ENCODE assay signal across 18 cellular contexts in genomic region chr2:59594671-59595222, GRCh38.
DNase-seq lines count a peak whose midpoint lies in the region; ATAC-seq and TF ChIP-seq lines count a peak whose summit lies in the region.
"Had no signal": no experiment of that assay in that cellular context is flagged by ENCODE, and none has a peak within 500 bp of the region (broad histone marks: within the 10 kb centered on the region; RNA-seq: fewer than 3 reads in every experiment).

No MANE protein-coding gene starts in this region.

- peaks cover 0 to 7% (median 0%) of the 10 kb centered on the region in 12 donors for H3K4me1 ChIP-seq in heart left ventricle
- H3K4me1 ChIP-seq in right atrium auricular region = no peaks in the 10 kb centered on the region
- H3K4me1 ChIP-seq: suprapubic skin had no signal

- no peaks in the 10 kb centered on the region for H3K36me3 ChIP-seq in heart left ventricle
- H3K36me3 ChIP-seq in right atrium auricular region = no peaks in the 10 kb centered on the region
- H3K36me3 ChIP-seq: suprapubic skin had no signal

- peak overlapping the region; percentile 7 to 66 for H3K4me3 Mint-ChIP-seq in stimulated activated naive B cell treated with anti-CD40 and anti-IgM and Interleukin-4, amounts not matched to agents 10 μg/mL and 1 μg/mL and 100 μg/mL, for 72 hours
- H3K4me3 Mint-ChIP-seq in CD14-positive monocyte = peak overlapping the region in 1 of 2 donors; percentile 50
- H3K4me3 Mint-ChIP-seq: activated CD4-positive, alpha-beta T cell treated with anti-CD3 and anti-CD28 coated beads, Interleukin-2, amount 10 ng/mL, durations not matched to agents 7 days and 5 days; activated T-helper 17 cell treated with anti-CD3 and anti-CD28 coated beads, Interleukin-2, amount 50 U/mL, for 72 hours; H9 had no signal

- H3K4me1 Mint-ChIP-seq in stimulated activated naive B cell treated with anti-CD40 and anti-IgM and Interleukin-4, amounts not matched to agents 10 μg/mL and 1 μg/mL and 100 μg/mL, for 72 hours = peaks cover 14 to 22% of the 10 kb centered on the region in 2 donors
- peaks cover 13% of the 10 kb centered on the region for H3K4me1 Mint-ChIP-seq in CD14-positive monocyte
- H3K4me1 Mint-ChIP-seq: activated T-helper 17 cell treated with anti-CD3 and anti-CD28 coated beads, Interleukin-2, amount 50 U/mL, for 72 hours; H9 had no signal

- no peak for TF ChIP-seq CTCF in heart left ventricle (IDR thresholded peaks at IDR 0.05)
- TF ChIP-seq CTCF in right atrium auricular region (IDR thresholded peaks at IDR 0.05) = no peak
- TF ChIP-seq CTCF in CD14-positive monocyte (IDR thresholded peaks at IDR 0.05) = no peak

- DNase-seq in heart left ventricle = peak in 1 of 5 donors; percentile 9
- no peak for DNase-seq in right atrium auricular region (ENCODE audit: low spot score)
- peak; percentile 61 for DNase-seq in MV-4-11 (lab: John Stamatoyannopoulos, UW)
- peak; percentile 1 for DNase-seq in stimulated activated naive B cell treated with anti-CD40 and anti-IgM and Interleukin-4, amounts not matched to agents 10 μg/mL and 1 μg/mL and 100 μg/mL, for 72 hours
- no peak for DNase-seq in CD14-positive monocyte (ENCODE audit: low spot score)
- no peak for DNase-seq in stimulated activated CD4-positive, alpha-beta T cell treated with anti-CD3 and anti-CD28 coated beads, Interleukin-2, amount 100 ng/mL, for 48 hours
- DNase-seq: 8988T; activated CD4-positive, alpha-beta T cell treated with anti-CD3 and anti-CD28 coated beads, Interleukin-2, amount 10 ng/mL, durations not matched to agents 7 days and 5 days; H9; mesenchymal stem cell; NCI-H1694; NCI-H524; RPMI8226; T-helper 2 cell had no signal

- ATAC-seq in heart left ventricle (peak in 1 of 4 donors; percentile 57), HG02642 (IDR thresholded peaks at IDR 0.05; ENCODE audit: poor library complexity, unreplicated experiment) (peak; percentile 41), HG03135 (IDR thresholded peaks at IDR 0.05; ENCODE audit: unreplicated experiment) (no peak)
- peak; percentile 77 to 79 for ATAC-seq in stimulated activated naive B cell treated with anti-CD40 and anti-IgM and Interleukin-4, amounts not matched to agents 10 μg/mL and 1 μg/mL and 100 μg/mL, for 72 hours (replicated peaks)
- ATAC-seq: activated T-helper 17 cell treated with anti-CD3 and anti-CD28 coated beads, Interleukin-2, amount 50 U/mL, for 72 hours had no signal

- H3K27ac ChIP-seq in heart left ventricle (peak overlapping the region in 8 of 12 donors; percentile 24 to 64 (median 43)), right atrium auricular region (no peak overlapping the region)
- H3K27ac ChIP-seq: suprapubic skin had no signal

- peaks cover 10 to 16% of the 10 kb centered on the region in 2 donors for H3K9me3 Mint-ChIP-seq in stimulated activated naive B cell treated with anti-CD40 and anti-IgM and Interleukin-4, amounts not matched to agents 10 μg/mL and 1 μg/mL and 100 μg/mL, for 72 hours
- H3K9me3 Mint-ChIP-seq in CD14-positive monocyte = peaks cover 3 to 8% (median 6%) of the 10 kb centered on the region in 7 donors
- H3K9me3 Mint-ChIP-seq: activated CD4-positive, alpha-beta T cell treated with anti-CD3 and anti-CD28 coated beads, Interleukin-2, amount 10 ng/mL, durations not matched to agents 7 days and 5 days; H9 had no signal

- intact Hi-C loops in heart left ventricle (cut with DNase I) = no loop called here
- intact Hi-C loops in CD14-positive monocyte (cut with micrococcal nuclease) = no loop called here

- no peaks in the 10 kb centered on the region for H3K9me3 ChIP-seq in heart left ventricle
- no peaks in the 10 kb centered on the region for H3K9me3 ChIP-seq in right atrium auricular region
- H3K9me3 ChIP-seq: suprapubic skin had no signal

- peak overlapping the region; percentile 84 for H3K27ac Mint-ChIP-seq in stimulated activated naive B cell treated with anti-CD40 and anti-IgM and Interleukin-4, amounts not matched to agents 10 μg/mL and 1 μg/mL and 100 μg/mL, for 72 hours
- peak overlapping the region in 1 of 7 donors; percentile 11 for H3K27ac Mint-ChIP-seq in CD14-positive monocyte
- H3K27ac Mint-ChIP-seq: activated CD4-positive, alpha-beta T cell treated with anti-CD3 and anti-CD28 coated beads, Interleukin-2, amount 10 ng/mL, durations not matched to agents 7 days and 5 days; activated T-helper 17 cell treated with anti-CD3 and anti-CD28 coated beads, Interleukin-2, amount 50 U/mL, for 72 hours; H9 had no signal

- H3K4me3 ChIP-seq in heart left ventricle = no peak overlapping the region
- no peak overlapping the region for H3K4me3 ChIP-seq in right atrium auricular region
- H3K4me3 ChIP-seq: suprapubic skin had no signal

- no peaks in the 10 kb centered on the region for H3K27me3 Mint-ChIP-seq in stimulated activated naive B cell treated with anti-CD40 and anti-IgM and Interleukin-4, amounts not matched to agents 10 μg/mL and 1 μg/mL and 100 μg/mL, for 72 hours
- no peaks in the 10 kb centered on the region for H3K27me3 Mint-ChIP-seq in CD14-positive monocyte (ENCODE audit: low read depth in 3 of 3)
- H3K27me3 Mint-ChIP-seq: activated CD4-positive, alpha-beta T cell treated with anti-CD3 and anti-CD28 coated beads, Interleukin-2, amount 10 ng/mL, durations not matched to agents 7 days and 5 days; activated T-helper 17 cell treated with anti-CD3 and anti-CD28 coated beads, Interleukin-2, amount 50 U/mL, for 72 hours had no signal

- H3K36me3 Mint-ChIP-seq in stimulated activated naive B cell treated with anti-CD40 and anti-IgM and Interleukin-4, amounts not matched to agents 10 μg/mL and 1 μg/mL and 100 μg/mL, for 72 hours = peaks cover 10 to 12% of the 10 kb centered on the region in 2 donors
- H3K36me3 Mint-ChIP-seq in CD14-positive monocyte = no peaks in the 10 kb centered on the region

- H3K27me3 ChIP-seq in heart left ventricle (no peaks in the 10 kb centered on the region), right atrium auricular region (no peaks in the 10 kb centered on the region)
- H3K27me3 ChIP-seq: suprapubic skin had no signal

- TF ChIP-seq POLR2A in heart left ventricle (IDR thresholded peaks at IDR 0.05) = no peak

- 52 to 76% (median 65%) methylated on average over 5 of the region's 5 CpGs for WGBS in heart left ventricle, 4 donors

Comparison
In these comparisons a context has a peak if more than half of its experiments do, and no peak if none do; other contexts are left out.
1. H3K27ac ChIP-seq: peak in heart left ventricle (8 of 12); none in right atrium auricular region (0 of 2).
2. DNase-seq: peak in MV-4-11 (single experiment) and stimulated activated naive B cell treated with anti-CD40 and anti-IgM and Interleukin-4, amounts not matched to agents 10 μg/mL and 1 μg/mL and 100 μg/mL, for 72 hours (single experiment); none in right atrium auricular region (single experiment), CD14-positive monocyte (single experiment) and stimulated activated CD4-positive, alpha-beta T cell treated with anti-CD3 and anti-CD28 coated beads, Interleukin-2, amount 100 ng/mL, for 48 hours (0 of 2).